24 cellular contexts compared by ENCODE assay signal in the genomic region with DNA sequence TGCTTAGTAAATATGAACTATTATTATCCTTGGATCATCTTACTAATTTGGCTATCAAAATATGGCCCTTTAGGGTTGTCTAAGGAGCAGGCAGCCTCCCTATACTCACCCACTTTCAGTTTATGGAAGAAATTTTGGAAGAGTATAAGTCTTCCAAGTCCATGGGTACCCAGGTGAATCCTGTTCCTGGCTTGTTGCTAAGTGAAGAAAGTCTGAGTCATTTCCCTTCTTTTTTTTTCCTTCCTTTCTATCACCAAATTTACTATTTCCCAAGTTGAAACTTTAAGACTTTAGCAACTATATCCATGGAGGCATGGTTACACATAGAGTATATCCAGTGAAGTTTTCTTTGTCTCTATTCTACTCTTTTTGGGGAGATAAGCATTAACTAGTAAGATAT.
"Had no signal": no experiment of that assay in that cellular context is flagged by ENCODE, and none has a peak within 500 bp of the region (broad histone marks: within the 10 kb centered on the region; RNA-seq: fewer than 3 reads in every experiment).

No MANE protein-coding gene starts in this region.

- FAIRE-seq: colon, pancreas had no signal

- H3K27ac ChIP-seq: epithelial cell of prostate, esophagus muscularis mucosa, pancreas, spleen, testis, tibial nerve, upper lobe of right lung, vagina had no signal

- ATAC-seq: left cardiac atrium; left ventricle myocardium superior; pancreas; sciatic nerve; stimulated activated memory B cell treated with anti-CD40 and anti-IgM and Interleukin-4, amounts not matched to agents 10 μg/mL and 1 μg/mL and 100 μg/mL, for 72 hours; upper lobe of right lung had no signal

- DNase-seq: endodermal cell; foreskin fibroblast; immature natural killer cell; left cardiac atrium; left ventricle myocardium superior; mesendoderm; naive B cell; occipital lobe; pancreas; retina; spleen; stimulated activated CD4-positive, alpha-beta T cell treated with anti-CD3 and anti-CD28 coated beads, Interleukin-15, amount 100 ng/mL, for 24 hours; stimulated activated CD4-positive, alpha-beta T cell treated with anti-CD3 and anti-CD28 coated beads, Interleukin-1b, Interleukin-23, amount 100 ng/mL, for 48 hours; stimulated activated CD4-positive, alpha-beta T cell treated with anti-CD3 and anti-CD28 coated beads, Interleukin-4, amount 100 ng/mL, for 24 hours; testis; upper lobe of right lung had no signal

- H3K9me3 ChIP-seq: esophagus muscularis mucosa, pancreas, spleen, testis, tibial nerve, upper lobe of right lung, vagina had no signal

- H3K4me3 ChIP-seq: esophagus muscularis mucosa, lung, pancreas, spleen, testis, tibial nerve, upper lobe of right lung, vagina had no signal

- H3K36me3 ChIP-seq: esophagus muscularis mucosa, pancreas, spleen, tibial nerve, upper lobe of right lung, vagina had no signal

- H3K4me1 ChIP-seq: spleen, testis, tibial nerve, upper lobe of right lung, vagina had no signal

- H3K27me3 ChIP-seq: esophagus muscularis mucosa, pancreas, spleen, testis, tibial nerve, upper lobe of right lung, vagina had no signal
